8 cellular contexts compared by ENCODE assay signal in genomic region chr3:25597535-25598101, GRCh38.
"Had no signal": no experiment of that assay in that cellular context is flagged by ENCODE, and none has a peak within 500 bp of the region (broad histone marks: within the 10 kb centered on the region; RNA-seq: fewer than 3 reads in every experiment).

No MANE protein-coding gene starts in this region.

- H3K9me3 ChIP-seq: body of pancreas, ovary, thoracic aorta had no signal

- DNase-seq: activated CD4-positive, alpha-beta T cell treated with anti-CD3 and anti-CD28 coated beads, Interleukin-2, amount 50 U/mL, for 1 hour; activated naive CD4-positive, alpha-beta T cell treated with Interleukin-2 at 50 U/mL for 16 hours; amniotic stem cell; body of pancreas; ovary; stimulated activated CD4-positive, alpha-beta T cell treated with anti-CD3 and anti-CD28 coated beads, Interleukin-2, amount 100 ng/mL, for 48 hours had no signal

- H3K4me3 ChIP-seq: body of pancreas, neural progenitor cell, ovary, thoracic aorta had no signal

- ATAC-seq: body of pancreas had no signal

- H3K4me2 ChIP-seq: neural progenitor cell had no signal

- H3K27me3 ChIP-seq: body of pancreas, neural progenitor cell, ovary had no signal

- H3K36me3 ChIP-seq: ovary, thoracic aorta had no signal

- H3K27ac ChIP-seq: body of pancreas, neural progenitor cell, ovary, thoracic aorta had no signal

- H3K4me1 ChIP-seq: neural progenitor cell had no signal

- H2AFZ ChIP-seq: neural progenitor cell had no signal
